ENCODE assay signal across 8 cellular contexts in the genomic region with DNA sequence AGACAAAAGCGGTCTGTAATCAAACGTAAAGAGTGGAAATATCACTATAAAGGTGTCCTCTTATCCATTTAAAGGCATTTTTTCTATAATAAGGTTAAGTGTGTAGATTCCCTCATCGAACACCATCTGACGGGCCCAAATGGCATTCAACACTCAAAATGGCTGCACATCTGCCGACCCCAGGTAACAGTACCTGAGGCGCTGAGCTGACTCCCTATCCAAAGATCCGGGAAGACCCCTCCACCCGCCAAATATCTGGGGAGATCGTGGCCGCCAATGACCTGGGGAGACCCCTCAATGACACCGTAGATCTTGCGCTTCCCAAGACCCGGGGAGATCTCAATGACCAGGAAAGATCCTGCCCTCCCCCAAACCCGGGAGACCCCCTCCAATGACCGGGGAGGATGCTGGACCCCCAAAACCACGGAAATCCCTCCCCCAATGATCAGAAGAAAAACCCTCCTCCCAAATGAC. TPM values are rescaled to one million over a fixed set of nuclear protein-coding genes. Genes with fewer than 3 reads are reported as not detected.
DNase-seq lines count a peak whose midpoint lies in the region; ATAC-seq and TF ChIP-seq lines count a peak whose summit lies in the region.

No MANE protein-coding gene starts in this region.

- ATAC-seq in DND-41 (ENCODE audit: insufficient read depth, low read depth) (0 out of 3 replicates have a peak, but pooled peaks have one; percentile 9), GM19463 (IDR thresholded peaks at IDR 0.05; ENCODE audit: unreplicated experiment) (no peak)

- no peak for TF ChIP-seq CTCF in DND-41 (IDR thresholded peaks at IDR 0.05; ENCODE audit: borderline replicate concordance, extremely low read depth, low read length, poor library complexity, severe bottlenecking)

- peaks cover 53% of the 10 kb centered on the region for H3K79me2 ChIP-seq in DND-41 (ENCODE audit: insufficient read depth, low read length)

- DNase-seq in DND-41, result peak; percentile 40
- DNase-seq in NCI-H748 treated with DMSO at 0.1 percent for 48 hours (lab: John Stamatoyannopoulos, UW), result peak; percentile 3
- DNase-seq in activated naive CD8-positive, alpha-beta T cell treated with anti-CD3 and anti-CD28 coated beads for 36 hours, result peak; percentile 7
- peak; percentile 31 for DNase-seq in iPS-NIHi7 (ENCODE audit: extremely low spot score)
- DNase-seq in stimulated activated CD4-positive, alpha-beta T cell treated with anti-CD3 and anti-CD28 coated beads, Interleukin-4, amount 100 ng/mL, for 1 hour, result peak; percentile 14
- no peak for DNase-seq in D341Med (ENCODE audit: low spot score)
- DNase-seq in Ammon's horn (ENCODE audit: low spot score), result no peak

- H3K27ac Mint-ChIP-seq in activated naive CD8-positive, alpha-beta T cell treated with anti-CD3 and anti-CD28 coated beads for 36 hours, result peak overlapping the region; percentile 95

- peak overlapping the region; percentile 92 for H3K27ac ChIP-seq in DND-41 (ENCODE audit: low read length)

- H3K36me3 ChIP-seq in DND-41 (ENCODE audit: insufficient read depth, low read length), result peaks cover 34% of the 10 kb centered on the region

- peaks cover 39% of the 10 kb centered on the region for H3K4me1 ChIP-seq in DND-41 (ENCODE audit: insufficient read depth, low read length)

- peaks cover 18% of the 10 kb centered on the region for H3K36me3 Mint-ChIP-seq in activated naive CD8-positive, alpha-beta T cell treated with anti-CD3 and anti-CD28 coated beads for 36 hours

- H3K27me3 Mint-ChIP-seq in activated naive CD8-positive, alpha-beta T cell treated with anti-CD3 and anti-CD28 coated beads for 36 hours, result no peaks in the 10 kb centered on the region

- H3K27me3 ChIP-seq in DND-41 (ENCODE audit: insufficient read depth, low read length, poor library complexity), result no peaks in the 10 kb centered on the region

- peak overlapping the region; percentile 61 for H3K4me2 ChIP-seq in DND-41 (ENCODE audit: insufficient read depth, low read length)

- H4K20me1 ChIP-seq in DND-41 (ENCODE audit: insufficient read depth, low read length), result peaks cover 15% of the 10 kb centered on the region

- H3K4me1 Mint-ChIP-seq in activated naive CD8-positive, alpha-beta T cell treated with anti-CD3 and anti-CD28 coated beads for 36 hours, result peaks cover 34% of the 10 kb centered on the region

- H3K9me3 ChIP-seq in DND-41 (ENCODE audit: insufficient read depth, low read length, severe bottlenecking), result no peaks in the 10 kb centered on the region

- H3K9me3 Mint-ChIP-seq in activated naive CD8-positive, alpha-beta T cell treated with anti-CD3 and anti-CD28 coated beads for 36 hours, result no peaks in the 10 kb centered on the region

- H2AFZ ChIP-seq in DND-41 (ENCODE audit: low read depth, low read length), result peak overlapping the region; percentile 79

- peak overlapping the region; percentile 92 for H3K9ac ChIP-seq in DND-41 (ENCODE audit: low read depth, low read length)

- H3K4me3 ChIP-seq in DND-41 (ENCODE audit: low read depth in 1 of 2, low read length in 2 of 2), result peak overlapping the region; percentile 80 to 87

- H3K4me3 Mint-ChIP-seq in activated naive CD8-positive, alpha-beta T cell treated with anti-CD3 and anti-CD28 coated beads for 36 hours, result peak overlapping the region; percentile 98

RNA-seq across cellular contexts. Expression of gene IP6K2, which starts 0.5 kb away (rescaled TPM):
- 10 to 100 TPM; 42.6 to 49.9 TPM for total RNA-seq in activated naive CD8-positive, alpha-beta T cell treated with anti-CD3 and anti-CD28 coated beads for 36 hours

RNA-seq across cellular contexts. Expression of gene NCKIPSD, which starts 30.8 kb away (rescaled TPM):
- 10 to 100 TPM; 43.8 to 43.9 TPM for total RNA-seq in activated naive CD8-positive, alpha-beta T cell treated with anti-CD3 and anti-CD28 coated beads for 36 hours

RNA-seq across cellular contexts. Expression of gene CELSR3, which starts 53.9 kb away (rescaled TPM):
- 10 to 100 TPM; 18.2 to 18.6 TPM for total RNA-seq in activated naive CD8-positive, alpha-beta T cell treated with anti-CD3 and anti-CD28 coated beads for 36 hours

Comparison
In these comparisons a context has a peak if more than half of its experiments do, and no peak if none do; other contexts are left out.
1. DNase-seq: peak in DND-41 (single experiment), NCI-H748 treated with DMSO at 0.1 percent for 48 hours (single experiment), activated naive CD8-positive, alpha-beta T cell treated with anti-CD3 and anti-CD28 coated beads for 36 hours (single experiment), iPS-NIHi7 (single experiment) and stimulated activated CD4-positive, alpha-beta T cell treated with anti-CD3 and anti-CD28 coated beads, Interleukin-4, amount 100 ng/mL, for 1 hour (single experiment); none in D341Med (single experiment) and Ammon's horn (single experiment).